Comparison of ENCODE assay signal across 9 cellular contexts in genomic region chr17:35788504-35788998, GRCh38. TPM values are rescaled to one million over a fixed set of nuclear protein-coding genes. Genes with fewer than 3 reads are reported as not detected.
A peak's percentile ranks its signal among the peaks of the same experiment; 100 is the strongest.
DNase-seq lines count a peak whose midpoint lies in the region; ATAC-seq and TF ChIP-seq lines count a peak whose summit lies in the region.
"Had no signal": no experiment of that assay in that cellular context is flagged by ENCODE, and none has a peak within 500 bp of the region (broad histone marks: within the 10 kb centered on the region; RNA-seq: fewer than 3 reads in every experiment).

No MANE protein-coding gene starts in this region.

- TF ChIP-seq POLR2A in body of pancreas (IDR thresholded peaks at IDR 0.05) (no peak), thyroid gland (IDR thresholded peaks at IDR 0.05) (no peak)

- intact Hi-C loops in body of pancreas (cut with DNase I) (no loop called here), left colon (cut with DNase I, micrococcal nuclease) (no loop called here), thyroid gland (cut with DNase I) (no loop called here)

- H3K27ac ChIP-seq in body of pancreas (no peak overlapping the region), thyroid gland (peak overlapping the region; percentile 65 to 89 (median 74))

- H3K4me3 ChIP-seq in body of pancreas (no peak overlapping the region), thyroid gland (replicated peaks in 1 of 3) (no peak overlapping the region)

- ATAC-seq in body of pancreas (peak; percentile 58), left colon (peak; percentile 20), GM18511 (IDR thresholded peaks at IDR 0.05; ENCODE audit: unreplicated experiment) (no peak)

- H3K9me3 ChIP-seq in body of pancreas: no peaks in the 10 kb centered on the region
- H3K9me3 ChIP-seq in thyroid gland: no peaks in the 10 kb centered on the region

- 60 to 65% methylated on average over 2 of the region's 2 CpGs for WGBS in body of pancreas, 2 donors
- 28 to 66% methylated on average over 2 of the region's 2 CpGs for WGBS in thyroid gland, 2 donors

- peaks cover 14% of the 10 kb centered on the region for H3K4me1 ChIP-seq in body of pancreas
- peaks cover 48 to 51% of the 10 kb centered on the region in 2 donors for H3K4me1 ChIP-seq in thyroid gland

- H3K27me3 ChIP-seq in body of pancreas (no peaks in the 10 kb centered on the region), thyroid gland (no peaks in the 10 kb centered on the region)

- TF ChIP-seq CTCF in body of pancreas (IDR thresholded peaks at IDR 0.05) (no peak), thyroid gland (IDR thresholded peaks at IDR 0.05) (no peak)

- DNase-seq in HT1080 (ENCODE audit: low read depth) (peak; percentile 90), body of pancreas (peak in 1 of 4 donors; percentile 33), left colon (peak; percentile 2 to 24), thyroid gland (peak in 1 of 2 donors; percentile 23), NCI-H82 treated with DMSO at 0.1 percent for 48 hours (lab: John Stamatoyannopoulos, UW; ENCODE audit: unreplicated experiment) (no peak), SW 1271 (lab: John Stamatoyannopoulos, UW) (no peak)
- DNase-seq: stimulated activated CD4-positive, alpha-beta T cell treated with anti-CD3 and anti-CD28 coated beads, Interleukin-2, amount 100 ng/mL, for 48 hours had no signal

- no peaks in the 10 kb centered on the region for H3K36me3 ChIP-seq in body of pancreas (replicated peaks in 1 of 2; ENCODE audit: insufficient read depth in 1 of 2, low read depth in 2 of 2)
- H3K36me3 ChIP-seq in thyroid gland: no peaks in the 10 kb centered on the region

RNA-seq across cellular contexts. Expression of gene MMP28, which starts 6.9 kb away (rescaled TPM):
- total RNA-seq in HT1080 (2014; rRNA removed; shearing (Covaris generic)): 0.13 and 0.18 TPM in 2 replicates
- polyA plus RNA-seq in HT1080 (2015; cell fraction: cytosol; rRNA removed): 0.13 and 0.46 TPM in 2 replicates
- not detected in 2 replicates for polyA plus RNA-seq in HT1080 (2015; cell fraction: nucleus; rRNA removed)
- total RNA-seq in body of pancreas (10 to 100 TPM in 1 of 2 donors, 1 to 10 TPM in 1; 8.3 to 15.2 TPM), left colon (10 to 100 TPM; 62.7 to 83.0 TPM), thyroid gland (10 to 100 TPM; 12.4 to 48.0 (median 28.6) TPM)
- total RNA-seq: activated CD8-positive, alpha-beta memory T cell treated with anti-CD3 and anti-CD28 coated beads for 36 hours had no signal

RNA-seq across cellular contexts. Expression of gene TAF15, which starts 20.7 kb away (rescaled TPM):
- 27.5 and 41.3 TPM in 2 replicates for total RNA-seq in HT1080 (2014; rRNA removed; shearing (Covaris generic))
- 120 and 166 TPM in 2 replicates for polyA plus RNA-seq in HT1080 (2015; cell fraction: cytosol; rRNA removed)
- 176 and 193 TPM in 2 replicates for polyA plus RNA-seq in HT1080 (2015; cell fraction: nucleus; rRNA removed)
- total RNA-seq in body of pancreas (10 to 100 TPM; 47.7 to 51.1 TPM), left colon (100 to 1,000 TPM; 112 to 143 TPM), thyroid gland (10 to 100 TPM; 55.9 to 79.8 (median 65.4) TPM)

RNA-seq across cellular contexts. Expression of gene C17orf50, which starts 27.9 kb away (rescaled TPM):
- total RNA-seq in HT1080 (2014; rRNA removed; shearing (Covaris generic)): not detected in 2 replicates
- polyA plus RNA-seq in HT1080 (2015; cell fraction: cytosol; rRNA removed): not detected in 2 replicates
- not detected in 2 replicates for polyA plus RNA-seq in HT1080 (2015; cell fraction: nucleus; rRNA removed)
- total RNA-seq in body of pancreas (not detected), left colon (not detected), thyroid gland (under 1 TPM in 1 of 4 donors, not detected in 3; 0.40 TPM)
- total RNA-seq: activated CD8-positive, alpha-beta memory T cell treated with anti-CD3 and anti-CD28 coated beads for 36 hours had no signal

RNA-seq across cellular contexts. Expression of gene GAS2L2, which starts 35.5 kb away (rescaled TPM):
- 0.05 TPM in 1 of 2 replicates, not detected in the other for total RNA-seq in HT1080 (2014; rRNA removed; shearing (Covaris generic))
- polyA plus RNA-seq in HT1080 (2015; cell fraction: cytosol; rRNA removed): 0.03 TPM in 1 of 2 replicates, not detected in the other
- 0.06 and 0.16 TPM in 2 replicates for polyA plus RNA-seq in HT1080 (2015; cell fraction: nucleus; rRNA removed)
- total RNA-seq in body of pancreas (not detected), left colon (under 1 TPM in 1 of 2 donors, not detected in 1; 0.08 TPM), thyroid gland (not detected)

RNA-seq across cellular contexts. Expression of gene RASL10B, which starts 57.1 kb away (rescaled TPM):
- total RNA-seq in HT1080 (2014; rRNA removed; shearing (Covaris generic)): 6.8 and 7.6 TPM in 2 replicates
- polyA plus RNA-seq in HT1080 (2015; cell fraction: cytosol; rRNA removed): 0.60 and 3.5 TPM in 2 replicates
- 0.73 and 0.91 TPM in 2 replicates for polyA plus RNA-seq in HT1080 (2015; cell fraction: nucleus; rRNA removed)
- total RNA-seq in body of pancreas (10 to 100 TPM in 1 of 2 donors, 1 to 10 TPM in 1; 8.8 to 17.8 TPM), left colon (under 1 TPM in 1 of 2 donors, not detected in 1; 0.31 TPM), thyroid gland (10 to 100 TPM in 1 of 4 donors, 1 to 10 TPM in 2, under 1 TPM in 1; 0.94 to 14.5 (median 3.5) TPM)

Comparison
In these comparisons a context has a peak if more than half of its experiments do, and no peak if none do; other contexts are left out.
1. DNase-seq: peak in HT1080 (single experiment) and left colon (2 of 2); none in NCI-H82 treated with DMSO at 0.1 percent for 48 hours (single experiment) and SW 1271 (0 of 2).
2. H3K27ac ChIP-seq: peak in thyroid gland (3 of 3); none in body of pancreas (0 of 4).